In the genomic region with DNA sequence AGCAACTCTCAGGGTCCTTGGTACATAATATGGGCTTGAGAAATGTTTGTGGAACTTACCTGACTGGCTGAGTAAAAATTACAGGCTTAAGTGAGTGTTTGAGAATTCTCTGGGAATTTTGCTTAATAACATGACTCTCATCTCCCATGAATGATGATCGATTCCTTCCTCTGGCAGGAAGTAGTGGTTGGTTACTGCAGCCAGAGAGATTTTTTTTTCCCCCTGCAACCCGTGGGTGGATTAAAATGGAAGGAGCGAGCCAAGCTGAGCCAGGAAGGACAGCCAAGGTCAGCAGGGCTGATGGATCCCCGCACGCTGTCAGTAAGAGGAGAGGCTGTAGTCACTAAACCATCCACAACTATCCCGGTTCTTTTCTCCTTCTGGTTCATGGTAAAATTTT, we compare ENCODE assay signal across 16 cellular contexts. TPM values are rescaled to one million over a fixed set of nuclear protein-coding genes. Genes with fewer than 3 reads are reported as not detected.
A peak's percentile ranks its signal among the peaks of the same experiment; 100 is the strongest.
DNase-seq lines count a peak whose midpoint lies in the region; ATAC-seq and TF ChIP-seq lines count a peak whose summit lies in the region.
"Had no signal": no experiment of that assay in that cellular context is flagged by ENCODE, and none has a peak within 500 bp of the region (broad histone marks: within the 10 kb centered on the region; RNA-seq: fewer than 3 reads in every experiment).

No MANE protein-coding gene starts in this region.

- no peak for TF ChIP-seq POLR2A in adrenal gland (IDR thresholded peaks at IDR 0.05)
- no peak for TF ChIP-seq POLR2A in gastroesophageal sphincter (IDR thresholded peaks at IDR 0.05)
- TF ChIP-seq POLR2A in sigmoid colon (IDR thresholded peaks at IDR 0.05), result no peak

- no peak for TF ChIP-seq EP300 in gastroesophageal sphincter (IDR thresholded peaks at IDR 0.05)
- no peak for TF ChIP-seq EP300 in sigmoid colon (IDR thresholded peaks at IDR 0.05)

- H3K27ac ChIP-seq in adrenal gland (peak overlapping the region in 1 of 5 donors; percentile 76), gastroesophageal sphincter (peak overlapping the region in 2 of 4 donors; percentile 39 to 53), sigmoid colon (peak overlapping the region in 3 of 4 donors; percentile 2 to 31 (median 29))
- H3K27ac ChIP-seq: hepatocyte, SJCRH30, VCaP had no signal

- H3K36me3 ChIP-seq in adrenal gland (replicated peaks in 1 of 2), result no peaks in the 10 kb centered on the region
- no peaks in the 10 kb centered on the region for H3K36me3 ChIP-seq in gastroesophageal sphincter
- no peaks in the 10 kb centered on the region for H3K36me3 ChIP-seq in sigmoid colon
- H3K36me3 ChIP-seq: SJCRH30 had no signal

- intact Hi-C loops in adrenal gland (cut with DNase I), result loop anchor here in 1 of 2 donors (5.0 kb wide), 1 partner anchor 317 kb away; no protein-coding TSS in a partner anchor
- intact Hi-C loops in sigmoid colon (cut with DNase I), result no loop called here

- TF ChIP-seq CTCF in adrenal gland (IDR thresholded peaks at IDR 0.05) (no peak), gastroesophageal sphincter (IDR thresholded peaks at IDR 0.05) (no peak), sigmoid colon (IDR thresholded peaks at IDR 0.05) (no peak)

- ATAC-seq in gastroesophageal sphincter (peak; percentile 55), HG03095 (IDR thresholded peaks at IDR 0.05; ENCODE audit: unreplicated experiment) (no peak)
- ATAC-seq: activated naive CD8-positive, alpha-beta T cell treated with anti-CD3 and anti-CD28 coated beads, Interleukin-2, amount 50 U/mL, for 24 hours; K562 had no signal

- H3K4me3 ChIP-seq in adrenal gland (no peak overlapping the region), gastroesophageal sphincter (no peak overlapping the region), sigmoid colon (no peak overlapping the region)
- H3K4me3 ChIP-seq: hepatocyte, K562, SJCRH30 had no signal

- 9 to 45% (median 18%) methylated on average over 4 to 6 of the region's 6 CpGs for WGBS in adrenal gland, 4 donors
- 0 to 8% methylated on average over 2 to 6 of the region's 6 CpGs for WGBS in gastroesophageal sphincter (ENCODE audit: low coverage in 1 of 2), 2 donors
- 55 to 71% methylated on average over 6 of the region's 6 CpGs for WGBS in sigmoid colon, 2 donors

- H3K4me1 ChIP-seq in adrenal gland (replicated peaks in 1 of 2) (peaks cover 0 to 23% of the 10 kb centered on the region in 2 donors), gastroesophageal sphincter (peaks cover 0 to 38% (median 7%) of the 10 kb centered on the region in 3 donors), sigmoid colon (peaks cover 0 to 19% (median 9%) of the 10 kb centered on the region in 4 donors)

- peak; percentile 83 for DNase-seq in ELR (ENCODE audit: low read depth)
- peak in 6 of 7 donors; percentile 31 to 63 (median 44) for DNase-seq in adrenal gland
- peak; percentile 77 for DNase-seq in sigmoid colon
- DNase-seq in KG1 (lab: John Stamatoyannopoulos, UW), result no peak
- DNase-seq in T-helper 9 cell, result no peak
- DNase-seq in activated CD8-positive, alpha-beta memory T cell treated with anti-CD3 and anti-CD28 coated beads, Interleukin-2, amount 50 U/mL, for 4 hours, result no peak
- DNase-seq: activated naive CD8-positive, alpha-beta T cell treated with anti-CD3 and anti-CD28 coated beads, Interleukin-2, amount 50 U/mL, for 24 hours; effector memory CD4-positive, alpha-beta T cell; NCI-H1930; occipital lobe; SJCRH30 had no signal

- H3K27me3 ChIP-seq in adrenal gland (no peaks in the 10 kb centered on the region), gastroesophageal sphincter (no peaks in the 10 kb centered on the region), sigmoid colon (no peaks in the 10 kb centered on the region)
- H3K27me3 ChIP-seq: hepatocyte, SJCRH30 had no signal

- H3K9me3 ChIP-seq in adrenal gland (replicated peaks in 1 of 3) (no peaks in the 10 kb centered on the region), gastroesophageal sphincter (peaks cover 0 to 7% (median 0%) of the 10 kb centered on the region in 3 donors), sigmoid colon (no peaks in the 10 kb centered on the region)

RNA-seq across cellular contexts. Expression of a gene that starts 40.6 kb away (rescaled TPM):
- total RNA-seq in adrenal gland, result 10 to 100 TPM in 1 of 8 donors, under 1 TPM in 3, not detected in 4; 0.14 to 21.8 (median 0.69) TPM
- polyA plus RNA-seq in adrenal gland, result 1 to 10 TPM in 1 of 3 donors, under 1 TPM in 2; 0.31 to 1.1 (median 0.71) TPM
- under 1 TPM in 1 of 4 donors, not detected in 3; 0.54 TPM for total RNA-seq in gastroesophageal sphincter
- total RNA-seq in sigmoid colon, result under 1 TPM in 1 of 4 donors, not detected in 3; 0.83 TPM
- under 1 TPM in 1 of 3 donors, not detected in 2; 0.12 TPM for polyA plus RNA-seq in sigmoid colon
- total RNA-seq: hepatocyte, K562 had no signal
- polyA plus RNA-seq: K562 had no signal

Comparison
In these comparisons a context has a peak if more than half of its experiments do, and no peak if none do; other contexts are left out.
1. DNase-seq: peak in ELR (single experiment), adrenal gland (6 of 7) and sigmoid colon (single experiment); none in KG1 (single experiment), T-helper 9 cell (single experiment) and activated CD8-positive, alpha-beta memory T cell treated with anti-CD3 and anti-CD28 coated beads, Interleukin-2, amount 50 U/mL, for 4 hours (single experiment).